Comparison of ENCODE assay signal across 10 cellular contexts in genomic region chr17:66916946-66917345, GRCh38. TPM values are rescaled to one million over a fixed set of nuclear protein-coding genes. Genes with fewer than 3 reads are reported as not detected.
"Had no signal": no experiment of that assay in that cellular context is flagged by ENCODE, and none has a peak within 500 bp of the region (broad histone marks: within the 10 kb centered on the region; RNA-seq: fewer than 3 reads in every experiment).

No MANE protein-coding gene starts in this region.

- H3K4me2 ChIP-seq: KMS-11 had no signal

- H3K27ac Mint-ChIP-seq: HFFc6 had no signal

- H3K9ac ChIP-seq: GM23248, KMS-11 had no signal

- H2AFZ ChIP-seq: GM23248 had no signal

- FAIRE-seq: H54 had no signal

- H3K4me3 ChIP-seq: GM23248 had no signal

- H3K4me3 Mint-ChIP-seq: H9, HFFc6 had no signal

- H3K9me3 Mint-ChIP-seq: HFFc6 had no signal

- DNase-seq: GM23248, GOT3, H9, HCEC 1CT, HFFc6, IMR-90, Karpas-422, KBM-7 had no signal

- H3K4me1 Mint-ChIP-seq: H9 had no signal

- H3K27ac ChIP-seq: GM23248, KMS-11 had no signal

RNA-seq across cellular contexts. Expression of gene CACNG4, which starts 47.6 kb away (rescaled TPM):
- total RNA-seq: GM23248, HFFc6 had no signal
- polyA plus RNA-seq: GM23248 had no signal
